ENCODE assay signal across 30 cellular contexts in genomic region chr21:28083350-28083749, GRCh38.
"Had no signal": no experiment of that assay in that cellular context is flagged by ENCODE, and none has a peak within 500 bp of the region (broad histone marks: within the 10 kb centered on the region; RNA-seq: fewer than 3 reads in every experiment).

No MANE protein-coding gene starts in this region.

- H3K9me3 ChIP-seq: esophagus muscularis mucosa, mucosa of descending colon, neutrophil, pancreas, right atrium auricular region, testis, tibial artery had no signal

- H3K36me3 Mint-ChIP-seq: memory B cell; naive B cell; natural killer cell treated with Interleukin-12 subunit alpha and Interleukin-12 subunit beta and Interleukin-15 and Interleukin-18, amount 100 ng/mL, for 72 hours; stimulated activated memory B cell treated with anti-CD40 and anti-IgM and Interleukin-4, amounts not matched to agents 10 μg/mL and 1 μg/mL and 100 μg/mL, for 72 hours; type B pancreatic cell had no signal

- H3K9me3 Mint-ChIP-seq: stimulated activated memory B cell treated with anti-CD40 and anti-IgM and Interleukin-4, amounts not matched to agents 10 μg/mL and 1 μg/mL and 100 μg/mL, for 72 hours had no signal

- H3K4me1 ChIP-seq: esophagus muscularis mucosa, heart right ventricle, pancreas, right atrium auricular region, testis, tibial artery had no signal

- FAIRE-seq: keratinocyte, pancreas had no signal

- H3K27me3 ChIP-seq: dorsolateral prefrontal cortex, esophagus muscularis mucosa, heart right ventricle, neutrophil, pancreas, right atrium auricular region, testis, tibial artery had no signal

- H3K4me2 ChIP-seq: smooth muscle cell had no signal

- H3K27ac ChIP-seq: dorsolateral prefrontal cortex, epithelial cell of prostate, esophagus muscularis mucosa, neutrophil, pancreas, right atrium auricular region, testis, tibial artery had no signal

- H3K27ac Mint-ChIP-seq: memory B cell; mesothelial cell of epicardium; naive B cell; natural killer cell treated with Interleukin-12 subunit alpha and Interleukin-12 subunit beta and Interleukin-15 and Interleukin-18, amount 100 ng/mL, for 72 hours; progenitor cell of endocrine pancreas; stimulated activated memory B cell treated with anti-CD40 and anti-IgM and Interleukin-4, amounts not matched to agents 10 μg/mL and 1 μg/mL and 100 μg/mL, for 72 hours; type B pancreatic cell had no signal

- H3K27me3 Mint-ChIP-seq: memory B cell; naive B cell; natural killer cell treated with Interleukin-12 subunit alpha and Interleukin-12 subunit beta and Interleukin-15 and Interleukin-18, amount 100 ng/mL, for 72 hours; progenitor cell of endocrine pancreas; stimulated activated memory B cell treated with anti-CD40 and anti-IgM and Interleukin-4, amounts not matched to agents 10 μg/mL and 1 μg/mL and 100 μg/mL, for 72 hours; type B pancreatic cell had no signal

- H3K4me1 Mint-ChIP-seq: memory B cell; stimulated activated memory B cell treated with anti-CD40 and anti-IgM and Interleukin-4, amounts not matched to agents 10 μg/mL and 1 μg/mL and 100 μg/mL, for 72 hours had no signal

- H3K4me3 Mint-ChIP-seq: memory B cell; mesothelial cell of epicardium; naive B cell; natural killer cell treated with Interleukin-12 subunit alpha and Interleukin-12 subunit beta and Interleukin-15 and Interleukin-18, amount 100 ng/mL, for 72 hours; neural crest cell; stimulated activated memory B cell treated with anti-CD40 and anti-IgM and Interleukin-4, amounts not matched to agents 10 μg/mL and 1 μg/mL and 100 μg/mL, for 72 hours; type B pancreatic cell had no signal

- H3K36me3 ChIP-seq: esophagus muscularis mucosa, heart right ventricle, neutrophil, pancreas, right atrium auricular region, tibial artery had no signal

- DNase-seq: dorsolateral prefrontal cortex; effector CD4-positive, alpha-beta T cell; foreskin melanocyte; glutamatergic neuron; hippocampal formation; left ventricle myocardium superior; mucosa of descending colon; naive B cell; pancreas; stimulated activated CD4-positive, alpha-beta T cell treated with anti-CD3 and anti-CD28 coated beads, Interleukin-2, amount 100 ng/mL, for 24 hours; stimulated activated CD4-positive, alpha-beta T cell treated with anti-CD3 and anti-CD28 coated beads, Interleukin-4, amount 100 ng/mL, for 4 hours; stimulated activated naive CD8-positive, alpha-beta T cell treated with anti-CD3 and anti-CD28 coated beads, Interleukin-15, Interleukin-2, amounts not matched to agents 100 U/mL and 50 U/mL, for 24 hours; substantia nigra; testis; tibial artery had no signal

- H3K4me3 ChIP-seq: dorsolateral prefrontal cortex, esophagus muscularis mucosa, heart right ventricle, lung, mucosa of descending colon, pancreas, right atrium auricular region, smooth muscle cell, testis, tibial artery had no signal
